In genomic region chr7:70726951-70727378, GRCh38 we compare ENCODE assay signal across 13 cellular contexts.
DNase-seq lines count a peak whose midpoint lies in the region; ATAC-seq lines count a peak whose summit lies in the region.
"Had no signal": no experiment of that assay in that cellular context is flagged by ENCODE, and none has a peak within 500 bp of the region (broad histone marks: within the 10 kb centered on the region; RNA-seq: fewer than 3 reads in every experiment).

No MANE protein-coding gene starts in this region.

- no peak overlapping the region for H3K4me2 ChIP-seq in neuronal stem cell (ENCODE audit: insufficient read depth, low read length, poor library complexity, severe bottlenecking)
- H3K4me2 ChIP-seq: SK-N-SH had no signal

- no peak overlapping the region for H4K91ac ChIP-seq in neuronal stem cell (ENCODE audit: low read depth, low read length, poor library complexity)

- no peak overlapping the region for H3K4ac ChIP-seq in neuronal stem cell (ENCODE audit: low read length)

- H2BK12ac ChIP-seq in neuronal stem cell (ENCODE audit: low read length) = no peak overlapping the region

- H3K36me3 ChIP-seq in neuronal stem cell (replicated peaks in 1 of 2; ENCODE audit: control insufficient read depth in 2 of 2, insufficient read depth in 2 of 2, low read length in 2 of 2) = peaks cover 0 to 66% of the 10 kb centered on the region in 2 donors
- H3K36me3 ChIP-seq: thoracic aorta had no signal

- no peak overlapping the region for H3K4me3 ChIP-seq in neuronal stem cell (ENCODE audit: low read length in 2 of 2)
- H3K4me3 ChIP-seq: thoracic aorta had no signal

- no peak overlapping the region for H2AK5ac ChIP-seq in neuronal stem cell (ENCODE audit: low read depth, low read length)

- no peak overlapping the region for H3K18ac ChIP-seq in neuronal stem cell (ENCODE audit: low read length)

- no peaks in the 10 kb centered on the region for H3K4me1 Mint-ChIP-seq in activated naive CD8-positive, alpha-beta T cell treated with anti-CD3 and anti-CD28 coated beads for 36 hours
- H3K4me1 Mint-ChIP-seq: activated naive CD8-positive, alpha-beta T cell treated with anti-CD3 and anti-CD28 coated beads, Interleukin-2, amount 10 ng/mL, durations not matched to agents 7 days and 5 days had no signal

- peaks cover 0 to 19% of the 10 kb centered on the region in 2 donors for H3K4me1 ChIP-seq in neuronal stem cell (ENCODE audit: control insufficient read depth in 2 of 2, insufficient read depth in 1 of 2, low read depth in 1 of 2, low read length in 2 of 2)

- no peak for DNase-seq in neuronal stem cell (ENCODE audit: low spot score)
- DNase-seq in NCI-H1105 treated with DMSO at 0.1 percent for 48 hours (lab: John Stamatoyannopoulos, UW) = no peak
- no peak for DNase-seq in activated naive CD8-positive, alpha-beta T cell treated with anti-CD3 and anti-CD28 coated beads for 36 hours
- DNase-seq in LoVo (ENCODE audit: low spot score) = no peak
- no peak for DNase-seq in AG20443 (ENCODE audit: low spot score)
- DNase-seq: activated CD4-positive, alpha-beta memory T cell treated with anti-CD3 and anti-CD28 coated beads for 36 hours; activated naive CD8-positive, alpha-beta T cell treated with anti-CD3 and anti-CD28 coated beads, Interleukin-2, amount 10 ng/mL, durations not matched to agents 7 days and 5 days; effector CD8-positive, alpha-beta T cell; SK-N-SH had no signal

- no peak overlapping the region for H4K8ac ChIP-seq in neuronal stem cell (ENCODE audit: low read depth, low read length)

- H3K27ac Mint-ChIP-seq in activated naive CD8-positive, alpha-beta T cell treated with anti-CD3 and anti-CD28 coated beads for 36 hours = no peak overlapping the region
- H3K27ac Mint-ChIP-seq: activated CD4-positive, alpha-beta memory T cell treated with anti-CD3 and anti-CD28 coated beads for 36 hours; activated naive CD8-positive, alpha-beta T cell treated with anti-CD3 and anti-CD28 coated beads, Interleukin-2, amount 10 ng/mL, durations not matched to agents 7 days and 5 days had no signal

- H3K9me3 ChIP-seq in neuronal stem cell (replicated peaks in 1 of 2; ENCODE audit: control insufficient read depth in 2 of 2, insufficient read depth in 1 of 2, low read depth in 1 of 2, low read length in 2 of 2) = peaks cover 0 to 27% of the 10 kb centered on the region in 2 donors
- H3K9me3 ChIP-seq: SK-N-SH, thoracic aorta had no signal

- peak overlapping the region; percentile 24 for H3K27ac ChIP-seq in neuronal stem cell (replicated peaks; ENCODE audit: low read length)
- H3K27ac ChIP-seq: thoracic aorta had no signal

- H3K36me3 Mint-ChIP-seq in activated naive CD8-positive, alpha-beta T cell treated with anti-CD3 and anti-CD28 coated beads for 36 hours = no peaks in the 10 kb centered on the region
- H3K36me3 Mint-ChIP-seq: activated CD4-positive, alpha-beta memory T cell treated with anti-CD3 and anti-CD28 coated beads for 36 hours; activated naive CD8-positive, alpha-beta T cell treated with anti-CD3 and anti-CD28 coated beads, Interleukin-2, amount 10 ng/mL, durations not matched to agents 7 days and 5 days had no signal

- H3K27me3 ChIP-seq in neuronal stem cell (ENCODE audit: control insufficient read depth in 3 of 3, insufficient read depth in 3 of 3, low read depth in 1 of 3, low read length in 3 of 3) = no peaks in the 10 kb centered on the region

- H3K23ac ChIP-seq in neuronal stem cell (ENCODE audit: low read depth, low read length, poor library complexity) = no peak overlapping the region

- ATAC-seq in GM18858 (IDR thresholded peaks at IDR 0.05; ENCODE audit: unreplicated experiment) = peak; percentile 73
- ATAC-seq in GM21786 (IDR thresholded peaks at IDR 0.05; ENCODE audit: unreplicated experiment) = peak; percentile 79
- ATAC-seq in HG03520 (IDR thresholded peaks at IDR 0.05; ENCODE audit: unreplicated experiment) = peak; percentile 65

- no peak overlapping the region for H3K14ac ChIP-seq in neuronal stem cell (ENCODE audit: low read length)

- H3K79me1 ChIP-seq in neuronal stem cell (ENCODE audit: low read depth, low read length) = no peaks in the 10 kb centered on the region

- no peaks in the 10 kb centered on the region for H3K27me3 Mint-ChIP-seq in activated naive CD8-positive, alpha-beta T cell treated with anti-CD3 and anti-CD28 coated beads for 36 hours
- H3K27me3 Mint-ChIP-seq: activated CD4-positive, alpha-beta memory T cell treated with anti-CD3 and anti-CD28 coated beads for 36 hours had no signal

- H2AFZ ChIP-seq in neuronal stem cell (ENCODE audit: low read length) = no peak overlapping the region

- H3K9me3 Mint-ChIP-seq in activated naive CD8-positive, alpha-beta T cell treated with anti-CD3 and anti-CD28 coated beads for 36 hours = no peaks in the 10 kb centered on the region

- H3K4me3 Mint-ChIP-seq in activated naive CD8-positive, alpha-beta T cell treated with anti-CD3 and anti-CD28 coated beads for 36 hours = no peak overlapping the region
- H3K4me3 Mint-ChIP-seq: activated CD4-positive, alpha-beta memory T cell treated with anti-CD3 and anti-CD28 coated beads for 36 hours; activated naive CD8-positive, alpha-beta T cell treated with anti-CD3 and anti-CD28 coated beads, Interleukin-2, amount 10 ng/mL, durations not matched to agents 7 days and 5 days had no signal

- H2BK5ac ChIP-seq in neuronal stem cell (ENCODE audit: low read length) = no peak overlapping the region

- H2BK15ac ChIP-seq in neuronal stem cell (ENCODE audit: low read length) = no peak overlapping the region

- no CpG with 5 or more reads among the region's 9 CpGs for WGBS in neuronal stem cell (ENCODE audit: extremely low coverage in 2 of 2, insufficient read length in 2 of 2, insufficient replicate concordance in 1 of 2), 2 donors

- no peak overlapping the region for H3K9ac ChIP-seq in neuronal stem cell (ENCODE audit: low read depth, low read length, poor library complexity)
- H3K9ac ChIP-seq: SK-N-SH had no signal

- no peak overlapping the region for H2BK120ac ChIP-seq in neuronal stem cell (ENCODE audit: low read depth, low read length)
